Comparison of ENCODE assay signal across 22 cellular contexts in genomic region chr1:214419650-214420049, GRCh38.
DNase-seq lines count a peak whose midpoint lies in the region; FAIRE-seq and TF ChIP-seq lines count a peak whose summit lies in the region.
"Had no signal": no experiment of that assay in that cellular context is flagged by ENCODE, and none has a peak within 500 bp of the region (broad histone marks: within the 10 kb centered on the region; RNA-seq: fewer than 3 reads in every experiment).

No MANE protein-coding gene starts in this region.

- TF ChIP-seq CTCF in MCF 10A (IDR thresholded peaks at IDR 0.05; ENCODE audit: unreplicated experiment) (no peak), breast epithelium (IDR thresholded peaks at IDR 0.05) (no peak), nephron progenitor cell (IDR thresholded peaks at IDR 0.05) (no peak), thyroid gland (IDR thresholded peaks at IDR 0.05) (no peak)

- H3K9me3 Mint-ChIP-seq in MCF 10A (ENCODE audit: unreplicated experiment) = no peaks in the 10 kb centered on the region
- H3K9me3 Mint-ChIP-seq in nephron progenitor cell = no peaks in the 10 kb centered on the region
- H3K9me3 Mint-ChIP-seq: activated T-helper 17 cell treated with anti-CD3 and anti-CD28 coated beads, Interleukin-2, amount 50 U/mL, for 72 hours; HFFc6 had no signal

- POLR2A ChIA-PET in MCF 10A (lab: Yijun Ruan, JAX) = interaction anchor here (0.6 to 8.4 kb wide), 29 partner anchors 8 to 173 kb away, joined by 3 to 126 read pairs (median 4); partner anchors contain the start of gene PTPN14

- BruUV-seq in MCF 10A (replicated peaks; lab: Mats Ljungman, UMichigan) = no TSS peak

- intact Hi-C loops in MCF 10A (cut with micrococcal nuclease) (loop anchor here (10.0 kb wide), 1 partner anchor 55 kb away; no protein-coding TSS in a partner anchor), breast epithelium (cut with DNase I; ENCODE audit: low total_unique reads) (no loop called here), thyroid gland (cut with DNase I) (no loop called here)

- H3K27ac ChIP-seq in breast epithelium (peak overlapping the region in 1 of 2 donors; percentile 13), thyroid gland (no peak overlapping the region)
- H3K27ac ChIP-seq: cardiac muscle cell, right lobe of liver, SJCRH30 had no signal

- no peaks in the 10 kb centered on the region for H3K36me3 ChIP-seq in breast epithelium
- no peaks in the 10 kb centered on the region for H3K36me3 ChIP-seq in thyroid gland
- H3K36me3 ChIP-seq: BE2C, cardiac muscle cell, right lobe of liver had no signal

- peaks cover 39% of the 10 kb centered on the region for H3K36me3 Mint-ChIP-seq in MCF 10A (ENCODE audit: insufficient read depth, unreplicated experiment)
- peaks cover 20% of the 10 kb centered on the region for H3K36me3 Mint-ChIP-seq in nephron progenitor cell (ENCODE audit: low read depth)

- H3K27ac Mint-ChIP-seq in MCF 10A (ENCODE audit: low read depth, unreplicated experiment) (peak overlapping the region; percentile 80), nephron progenitor cell (peak overlapping the region; percentile 21)
- H3K27ac Mint-ChIP-seq: activated T-helper 17 cell treated with anti-CD3 and anti-CD28 coated beads, Interleukin-2, amount 50 U/mL, for 72 hours had no signal

- H3K4me1 ChIP-seq in breast epithelium (no peaks in the 10 kb centered on the region), thyroid gland (peaks cover 12 to 14% of the 10 kb centered on the region in 2 donors)
- H3K4me1 ChIP-seq: BE2C, right lobe of liver had no signal

- no peaks in the 10 kb centered on the region for H3K27me3 Mint-ChIP-seq in MCF 10A (ENCODE audit: insufficient read depth, unreplicated experiment)
- H3K27me3 Mint-ChIP-seq in nephron progenitor cell (ENCODE audit: low read depth, poor library complexity) = no peaks in the 10 kb centered on the region

- H3K4me3 ChIP-seq in breast epithelium = no peak overlapping the region
- no peak overlapping the region for H3K4me3 ChIP-seq in thyroid gland (replicated peaks in 1 of 3)
- H3K4me3 ChIP-seq: cardiac muscle cell, right lobe of liver, SJCRH30 had no signal

- no peaks in the 10 kb centered on the region for H3K9me3 ChIP-seq in breast epithelium
- no peaks in the 10 kb centered on the region for H3K9me3 ChIP-seq in thyroid gland
- H3K9me3 ChIP-seq: BE2C, right lobe of liver, SJCRH30 had no signal

- DNase-seq in MCF 10A (ENCODE audit: unreplicated experiment) = no peak
- no peak for DNase-seq in breast epithelium (ENCODE audit: low spot score in 2 of 2)
- peak; percentile 90 to 93 for DNase-seq in erythroblast (lab: John Stamatoyannopoulos, UW)
- no peak for DNase-seq in nephron progenitor cell
- DNase-seq in thyroid gland = no peak
- DNase-seq in activated CD4-positive, alpha-beta T cell treated with anti-CD3 and anti-CD28 coated beads for 48 hours = no peak
- no peak for DNase-seq in nucleus accumbens (lab: John Stamatoyannopoulos, UW)
- no peak for DNase-seq in H54 (ENCODE audit: insufficient read length, low spot score)
- DNase-seq: 8988T; activated CD4-positive, CD25-positive, alpha-beta regulatory T cell treated with anti-CD3 and anti-CD28 coated beads, Interleukin-2, amount 50 U/mL, for 72 hours; BE2C; Calu3; head of caudate nucleus; HFFc6; kidney glomerular epithelial cell; NCI-H748 treated with DMSO at 0.1 percent for 48 hours; occipital lobe; right lobe of liver; SJCRH30 had no signal

- H3K4me1 Mint-ChIP-seq in MCF 10A (ENCODE audit: insufficient read depth, unreplicated experiment) (peaks cover 80% of the 10 kb centered on the region), nephron progenitor cell (peaks cover 41% of the 10 kb centered on the region)
- H3K4me1 Mint-ChIP-seq: activated T-helper 17 cell treated with anti-CD3 and anti-CD28 coated beads, Interleukin-2, amount 50 U/mL, for 72 hours had no signal

- no peak for FAIRE-seq in H54 (lab: Jason Lieb, UNC)
- FAIRE-seq: G401.6 had no signal

- CTCF ChIA-PET in MCF 10A (lab: Yijun Ruan, JAX) = interaction anchor here (0.7 to 2.9 kb wide), 8 partner anchors 12 to 1119 kb away, joined by 3 to 16 read pairs (median 5); no protein-coding TSS in a partner anchor

- H3K27me3 ChIP-seq in breast epithelium = no peaks in the 10 kb centered on the region
- no peaks in the 10 kb centered on the region for H3K27me3 ChIP-seq in thyroid gland
- H3K27me3 ChIP-seq: cardiac muscle cell, right lobe of liver, SJCRH30 had no signal

- H3K4me3 Mint-ChIP-seq in MCF 10A (ENCODE audit: unreplicated experiment) (no peak overlapping the region), nephron progenitor cell (no peak overlapping the region)
- H3K4me3 Mint-ChIP-seq: activated T-helper 17 cell treated with anti-CD3 and anti-CD28 coated beads, Interleukin-2, amount 50 U/mL, for 72 hours; HFFc6 had no signal

- 78 to 81% methylated on average over 3 of the region's 3 CpGs for WGBS in thyroid gland, 2 donors

- no peak for TF ChIP-seq POLR2A in breast epithelium (IDR thresholded peaks at IDR 0.05)
- no peak for TF ChIP-seq POLR2A in erythroblast (IDR thresholded peaks at IDR 0.05; ENCODE audit: low read length)
- no peak for TF ChIP-seq POLR2A in thyroid gland (IDR thresholded peaks at IDR 0.05)
- TF ChIP-seq POLR2A in H54 (IDR thresholded peaks at IDR 0.05; ENCODE audit: low read depth, low read length) = no peak

Comparison
In these comparisons a context has a peak if more than half of its experiments do, and no peak if none do; other contexts are left out.
1. DNase-seq: peak in erythroblast (2 of 2); none in MCF 10A (single experiment), breast epithelium (0 of 2), nephron progenitor cell (single experiment), thyroid gland (0 of 2), activated CD4-positive, alpha-beta T cell treated with anti-CD3 and anti-CD28 coated beads for 48 hours (single experiment), nucleus accumbens (0 of 56) and H54 (single experiment).